Comparison of ENCODE assay signal across 12 cellular contexts in genomic region chr10:58237014-58237830, GRCh38. TPM values are rescaled to one million over a fixed set of nuclear protein-coding genes. Genes with fewer than 3 reads are reported as not detected.
DNase-seq lines count a peak whose midpoint lies in the region; ATAC-seq, FAIRE-seq and TF ChIP-seq lines count a peak whose summit lies in the region.
"Had no signal": no experiment of that assay in that cellular context is flagged by ENCODE, and none has a peak within 500 bp of the region (broad histone marks: within the 10 kb centered on the region; RNA-seq: fewer than 3 reads in every experiment).

No MANE protein-coding gene starts in this region.

- H3K4me2 ChIP-seq in keratinocyte (ENCODE audit: control insufficient read depth, extremely low read depth, insufficient read depth, low read depth, low read length) = peak overlapping the region; percentile 46

- H3K36me3 Mint-ChIP-seq in activated naive CD4-positive, alpha-beta T cell treated with anti-CD3 and anti-CD28 coated beads, Interleukin-2, amount 50 U/mL, for 72 hours = peaks cover 40 to 62% of the 10 kb centered on the region in 2 donors

- no peak for TF ChIP-seq POLR2A in H54 (IDR thresholded peaks at IDR 0.05; ENCODE audit: low read depth, low read length)

- TF ChIP-seq CTCF in keratinocyte (optimal IDR thresholded peaks at IDR 0.05 in 1 of 3, IDR thresholded peaks at IDR 0.05 in 1 of 3, conservative IDR thresholded peaks at IDR 0.05 in 1 of 3; ENCODE audit: extremely low read depth in 1 of 3, insufficient read depth in 2 of 3, low read length in 3 of 3) = no peak
- no peak for TF ChIP-seq CTCF in GM13977 (IDR thresholded peaks at IDR 0.05; ENCODE audit: extremely low read depth, insufficient read depth, missing control alignments)

- in situ Hi-C loops in GM13977 (cut with MboI; ENCODE audit: low pct_unique_long_range_greater_than_20kb, low sequenced_read_pairs, unreplicated experiment) = no loop called here

- H3K4me1 ChIP-seq in keratinocyte (ENCODE audit: control insufficient read depth, extremely low read depth, insufficient read depth, low read length) = peaks cover 31% of the 10 kb centered on the region
- H3K4me1 ChIP-seq: adrenal gland had no signal

- H4K20me1 ChIP-seq in keratinocyte (ENCODE audit: control insufficient read depth, extremely low read depth, insufficient read depth, low read length) = no peaks in the 10 kb centered on the region

- no peaks in the 10 kb centered on the region for H3K9me3 Mint-ChIP-seq in activated naive CD4-positive, alpha-beta T cell treated with anti-CD3 and anti-CD28 coated beads, Interleukin-2, amount 50 U/mL, for 72 hours

- peaks cover 4% of the 10 kb centered on the region for H3K79me2 ChIP-seq in keratinocyte (ENCODE audit: control insufficient read depth, insufficient read depth, low read length)

- peak overlapping the region in 1 of 2 donors; percentile 65 for H3K27ac Mint-ChIP-seq in activated naive CD4-positive, alpha-beta T cell treated with anti-CD3 and anti-CD28 coated beads, Interleukin-2, amount 50 U/mL, for 72 hours

- no peaks in the 10 kb centered on the region for H3K27me3 ChIP-seq in keratinocyte (ENCODE audit: control insufficient read depth, extremely low read depth, insufficient read depth, low read length)
- H3K27me3 ChIP-seq: adrenal gland had no signal

- no peak overlapping the region for H3K4me3 ChIP-seq in keratinocyte (ENCODE audit: control insufficient read depth in 2 of 3, extremely low read depth in 1 of 3, insufficient read depth in 2 of 3, low read depth in 1 of 3, low read length in 3 of 3)
- H3K4me3 ChIP-seq: adrenal gland had no signal

- no peak overlapping the region for H2AFZ ChIP-seq in keratinocyte (ENCODE audit: control insufficient read depth, low read length)

- H3K9me3 ChIP-seq in keratinocyte (ENCODE audit: control insufficient read depth, low read depth, low read length) = no peaks in the 10 kb centered on the region
- H3K9me3 ChIP-seq: adrenal gland had no signal

- DNase-seq in AG08395 (ENCODE audit: low spot score) = peak; percentile 80
- DNase-seq in H54 (ENCODE audit: insufficient read length, low spot score) = peak; percentile 55
- DNase-seq in activated naive CD4-positive, alpha-beta T cell treated with anti-CD3 and anti-CD28 coated beads, Interleukin-2, amount 50 U/mL, for 72 hours (ENCODE audit: low spot score in 2 of 2) = no peak
- no peak for DNase-seq in keratinocyte (ENCODE audit: low read depth, low spot score)
- DNase-seq in activated CD8-positive, alpha-beta memory T cell treated with anti-CD3 and anti-CD28 coated beads, Interleukin-2, amount 50 U/mL, for 48 hours = no peak
- no peak for DNase-seq in GM13977 (ENCODE audit: low spot score)
- no peak for DNase-seq in T-helper 9 cell
- DNase-seq: adrenal gland; naive thymus-derived CD4-positive, alpha-beta T cell; NCI-H510A; stimulated activated CD4-positive, alpha-beta T cell treated with anti-CD3 and anti-CD28 coated beads, Interleukin-4, amount 100 ng/mL, for 24 hours had no signal

- no peaks in the 10 kb centered on the region for H3K9me1 ChIP-seq in keratinocyte (ENCODE audit: control insufficient read depth, extremely low read depth, insufficient read depth, low read length)

- H3K9ac ChIP-seq in keratinocyte (ENCODE audit: control insufficient read depth, extremely low read depth, insufficient read depth, low read length) = no peak overlapping the region

- peak; percentile 62 to 98 for ATAC-seq in activated naive CD4-positive, alpha-beta T cell treated with anti-CD3 and anti-CD28 coated beads, Interleukin-2, amount 50 U/mL, for 72 hours
- no peak for ATAC-seq in GM21528 (IDR thresholded peaks at IDR 0.05; ENCODE audit: low FRiP score, unreplicated experiment)
- ATAC-seq: naive thymus-derived CD4-positive, alpha-beta T cell had no signal

- no peaks in the 10 kb centered on the region for H3K36me3 ChIP-seq in keratinocyte (ENCODE audit: control insufficient read depth in 2 of 2, extremely low read depth in 1 of 2, insufficient read depth in 2 of 2, low read length in 2 of 2)
- H3K36me3 ChIP-seq: adrenal gland had no signal

- no peak overlapping the region for H3K27ac ChIP-seq in keratinocyte (ENCODE audit: control insufficient read depth, insufficient read depth, low read length)
- H3K27ac ChIP-seq: adrenal gland had no signal

- dilution Hi-C loops in keratinocyte (cut with MboI; ENCODE audit: extremely low pct_ligation_motif_present, low sequenced_read_pairs) = no loop called here

- peak; percentile 99 for FAIRE-seq in H54 (lab: Jason Lieb, UNC)
- FAIRE-seq in keratinocyte (lab: Jason Lieb, UNC) = peak; percentile 58

RNA-seq across cellular contexts. Expression of gene IPMK, which starts 30.5 kb away (rescaled TPM):
- total RNA-seq in activated naive CD4-positive, alpha-beta T cell treated with anti-CD3 and anti-CD28 coated beads, Interleukin-2, amount 50 U/mL, for 72 hours = 10 to 100 TPM in 1 of 2 donors, 1 to 10 TPM in 1; 5.7 to 10.1 TPM
- 1.8 to 4.5 TPM (median 2.5 TPM) in 3 replicates for polyA plus RNA-seq in keratinocyte
- 1.2 TPM for polyA plus RNA-seq in keratinocyte (2011; ENCODE audit: low read depth)
- polyA plus RNA-seq in keratinocyte (2011; cell fraction: cytosol; rRNA removed) = 1.7 and 3.2 TPM in 2 replicates
- 1.7 and 3.0 TPM in 2 replicates for polyA plus RNA-seq in keratinocyte (2011; cell fraction: nucleus; rRNA removed)
- polyA plus RNA-seq in keratinocyte (2012; ENCODE audit: low replicate concordance) = 2.5 and 2.9 TPM in 2 replicates
- polyA minus RNA-seq in keratinocyte = 0.26 to 4.2 TPM (median 1.9 TPM) in 3 replicates
- 3.3 TPM for polyA minus RNA-seq in keratinocyte (2011; cell fraction: cytosol; rRNA and poly(A)+ RNA removed)
- 3.6 and 6.1 TPM in 2 replicates for polyA minus RNA-seq in keratinocyte (2011; cell fraction: nucleus; rRNA and poly(A)+ RNA removed)

RNA-seq across cellular contexts. Expression of gene CISD1, which starts 31.7 kb away (rescaled TPM):
- 10 to 100 TPM; 38.1 to 63.2 TPM for total RNA-seq in activated naive CD4-positive, alpha-beta T cell treated with anti-CD3 and anti-CD28 coated beads, Interleukin-2, amount 50 U/mL, for 72 hours
- polyA plus RNA-seq in keratinocyte = 42.8 to 81.7 TPM (median 55.0 TPM) in 3 replicates
- 8.4 TPM for polyA plus RNA-seq in keratinocyte (2011; ENCODE audit: low read depth)
- 38.3 and 82.1 TPM in 2 replicates for polyA plus RNA-seq in keratinocyte (2011; cell fraction: cytosol; rRNA removed)
- 26.0 and 38.1 TPM in 2 replicates for polyA plus RNA-seq in keratinocyte (2011; cell fraction: nucleus; rRNA removed)
- polyA plus RNA-seq in keratinocyte (2012; ENCODE audit: low replicate concordance) = 28.7 and 33.2 TPM in 2 replicates
- 1.3 to 8.8 TPM (median 8.1 TPM) in 3 replicates for polyA minus RNA-seq in keratinocyte
- 5.4 TPM for polyA minus RNA-seq in keratinocyte (2011; cell fraction: cytosol; rRNA and poly(A)+ RNA removed)
- polyA minus RNA-seq in keratinocyte (2011; cell fraction: nucleus; rRNA and poly(A)+ RNA removed) = 2.4 and 5.7 TPM in 2 replicates

Comparison
In these comparisons a context has a peak if more than half of its experiments do, and no peak if none do; other contexts are left out.
1. DNase-seq: peak in AG08395 (single experiment) and H54 (single experiment); none in activated naive CD4-positive, alpha-beta T cell treated with anti-CD3 and anti-CD28 coated beads, Interleukin-2, amount 50 U/mL, for 72 hours (0 of 2), keratinocyte (single experiment), activated CD8-positive, alpha-beta memory T cell treated with anti-CD3 and anti-CD28 coated beads, Interleukin-2, amount 50 U/mL, for 48 hours (single experiment), GM13977 (single experiment) and T-helper 9 cell (single experiment).